Comparison of ENCODE assay signal across 9 cellular contexts in genomic region chr15:101201411-101202174, GRCh38. TPM values are rescaled to one million over a fixed set of nuclear protein-coding genes. Genes with fewer than 3 reads are reported as not detected.
DNase-seq lines count a peak whose midpoint lies in the region; ATAC-seq, FAIRE-seq and TF ChIP-seq lines count a peak whose summit lies in the region.
"Had no signal": no experiment of that assay in that cellular context is flagged by ENCODE, and none has a peak within 500 bp of the region (broad histone marks: within the 10 kb centered on the region; RNA-seq: fewer than 3 reads in every experiment).

No MANE protein-coding gene starts in this region.

- TF ChIP-seq CTCF in epithelial cell of esophagus (IDR thresholded peaks at IDR 0.05; ENCODE audit: insufficient read depth, low read depth, low read length, missing control alignments) (no peak), mesothelial cell of epicardium (IDR thresholded peaks at IDR 0.05; ENCODE audit: unreplicated experiment) (no peak)

- ATAC-seq in T-helper 17 cell (no peak), HG03521 (IDR thresholded peaks at IDR 0.05; ENCODE audit: unreplicated experiment) (no peak)

- FAIRE-seq in urothelium cell line (lab: Jason Lieb, UNC), result peak; percentile 17
- FAIRE-seq: frontal cortex had no signal

- peak overlapping the region; percentile 80 for H3K4me3 Mint-ChIP-seq in activated naive CD4-positive, alpha-beta T cell treated with anti-CD3 and anti-CD28 coated beads, Interleukin-2, amount 50 U/mL, for 24 hours
- H3K4me3 Mint-ChIP-seq in T-helper 17 cell, result peak overlapping the region; percentile 31
- H3K4me3 Mint-ChIP-seq in mesothelial cell of epicardium, result no peak overlapping the region

- peaks cover 92% of the 10 kb centered on the region for H3K4me1 Mint-ChIP-seq in activated naive CD4-positive, alpha-beta T cell treated with anti-CD3 and anti-CD28 coated beads, Interleukin-2, amount 50 U/mL, for 24 hours
- peaks cover 52% of the 10 kb centered on the region for H3K4me1 Mint-ChIP-seq in T-helper 17 cell
- H3K4me1 Mint-ChIP-seq in mesothelial cell of epicardium, result peaks cover 25% of the 10 kb centered on the region

- no peaks in the 10 kb centered on the region for H3K9me3 Mint-ChIP-seq in activated naive CD4-positive, alpha-beta T cell treated with anti-CD3 and anti-CD28 coated beads, Interleukin-2, amount 50 U/mL, for 24 hours
- H3K9me3 Mint-ChIP-seq in mesothelial cell of epicardium, result no peaks in the 10 kb centered on the region

- H3K27ac Mint-ChIP-seq in activated naive CD4-positive, alpha-beta T cell treated with anti-CD3 and anti-CD28 coated beads, Interleukin-2, amount 50 U/mL, for 24 hours, result peak overlapping the region; percentile 98
- H3K27ac Mint-ChIP-seq in T-helper 17 cell (no peak overlapping the region), mesothelial cell of epicardium (peak overlapping the region; percentile 45)

- H3K36me3 Mint-ChIP-seq in activated naive CD4-positive, alpha-beta T cell treated with anti-CD3 and anti-CD28 coated beads, Interleukin-2, amount 50 U/mL, for 24 hours, result peaks cover 30% of the 10 kb centered on the region
- H3K36me3 Mint-ChIP-seq in T-helper 17 cell (ENCODE audit: low read depth), result no peaks in the 10 kb centered on the region
- H3K36me3 Mint-ChIP-seq in mesothelial cell of epicardium, result peaks cover 7% of the 10 kb centered on the region

- DNase-seq in activated naive CD4-positive, alpha-beta T cell (lab: John Stamatoyannopoulos, UW), result no peak
- DNase-seq in T-helper 17 cell (no peak), epithelial cell of esophagus (ENCODE audit: low read depth) (peak; percentile 93), mesothelial cell of epicardium (ENCODE audit: low spot score in 2 of 2, unreplicated experiment in 2 of 2) (peak in 1 of 2 experiments; percentile 59), urothelium cell line (ENCODE audit: low spot score) (peak; percentile 82), NCI-H510A (lab: John Stamatoyannopoulos, UW) (no peak)

- no peak overlapping the region for H3K4me3 ChIP-seq in epithelial cell of esophagus (ENCODE audit: low read length)

- H3K27me3 Mint-ChIP-seq in activated naive CD4-positive, alpha-beta T cell treated with anti-CD3 and anti-CD28 coated beads, Interleukin-2, amount 50 U/mL, for 24 hours, result no peaks in the 10 kb centered on the region
- H3K27me3 Mint-ChIP-seq in T-helper 17 cell (no peaks in the 10 kb centered on the region), mesothelial cell of epicardium (ENCODE audit: low read depth) (no peaks in the 10 kb centered on the region)

- no peaks in the 10 kb centered on the region for H3K9me3 ChIP-seq in T-helper 17 cell (ENCODE audit: control insufficient read depth, low read length, poor library complexity, severe bottlenecking)

RNA-seq across cellular contexts. Expression of gene CHSY1, which starts 50.3 kb away (rescaled TPM):
- 10 to 100 TPM; 10.5 to 12.9 TPM for total RNA-seq in T-helper 17 cell
- total RNA-seq in mesothelial cell of epicardium, result 65.1 to 71.6 TPM (median 69.3 TPM) in 3 replicates

Comparison
In these comparisons a context has a peak if more than half of its experiments do, and no peak if none do; other contexts are left out.
1. DNase-seq: peak in epithelial cell of esophagus (single experiment) and urothelium cell line (single experiment); none in activated naive CD4-positive, alpha-beta T cell (0 of 4), T-helper 17 cell (0 of 3) and NCI-H510A (single experiment).